ENCODE assay signal across 14 cellular contexts in the genomic region with DNA sequence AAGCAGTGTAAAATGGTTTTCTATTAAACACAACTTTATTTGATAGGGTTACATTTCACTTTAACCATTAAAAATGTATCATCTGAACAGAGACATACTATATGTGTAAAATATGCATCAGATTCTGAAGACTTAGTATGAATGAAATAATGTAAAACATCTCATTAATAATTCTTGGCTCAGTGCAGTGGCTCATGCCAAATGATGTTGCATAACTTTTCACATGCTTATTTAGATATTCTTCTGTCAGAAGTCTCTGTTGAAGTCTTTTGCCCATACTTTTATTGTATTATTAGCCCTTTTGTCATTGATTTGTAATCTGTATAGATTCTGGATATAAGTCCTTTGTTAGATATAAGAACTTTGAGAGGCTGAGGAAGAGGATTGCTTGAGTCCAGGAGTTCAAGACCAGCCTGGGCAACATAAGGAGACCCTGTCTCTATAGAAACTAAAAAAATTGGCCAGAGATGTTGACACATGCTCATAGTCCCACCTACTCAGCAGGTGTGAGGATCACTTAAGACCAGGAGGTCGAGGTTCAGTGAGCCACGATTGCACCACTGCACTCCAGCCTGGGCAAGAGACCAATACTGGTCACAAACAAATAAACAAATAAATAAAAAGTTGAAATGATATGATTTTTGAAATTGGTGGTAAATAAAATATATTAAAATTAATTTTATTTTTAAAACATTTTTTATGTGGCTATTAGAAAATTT.
"Had no signal": no experiment of that assay in that cellular context is flagged by ENCODE, and none has a peak within 500 bp of the region (broad histone marks: within the 10 kb centered on the region; RNA-seq: fewer than 3 reads in every experiment).

No MANE protein-coding gene starts in this region.

- H3K4me3 Mint-ChIP-seq: activated naive CD4-positive, alpha-beta T cell treated with anti-CD3 and anti-CD28 coated beads, Interleukin-2, amount 10 ng/mL, durations not matched to agents 7 days and 5 days; natural killer cell; stimulated activated memory B cell treated with anti-CD40 and anti-IgM and Interleukin-4, amounts not matched to agents 10 μg/mL and 1 μg/mL and 100 μg/mL, for 72 hours had no signal

- H3K36me3 ChIP-seq: cardiac muscle cell, esophagus muscularis mucosa, thyroid gland had no signal

- H3K27me3 ChIP-seq: cardiac muscle cell, esophagus muscularis mucosa, foreskin keratinocyte, thyroid gland had no signal

- H3K27me3 Mint-ChIP-seq: activated naive CD4-positive, alpha-beta T cell treated with anti-CD3 and anti-CD28 coated beads, Interleukin-2, amount 10 ng/mL, durations not matched to agents 7 days and 5 days; stimulated activated memory B cell treated with anti-CD40 and anti-IgM and Interleukin-4, amounts not matched to agents 10 μg/mL and 1 μg/mL and 100 μg/mL, for 72 hours had no signal

- FAIRE-seq: urothelium cell line had no signal

- H3K4me1 Mint-ChIP-seq: activated naive CD4-positive, alpha-beta T cell treated with anti-CD3 and anti-CD28 coated beads, Interleukin-2, amount 10 ng/mL, durations not matched to agents 7 days and 5 days; natural killer cell; stimulated activated memory B cell treated with anti-CD40 and anti-IgM and Interleukin-4, amounts not matched to agents 10 μg/mL and 1 μg/mL and 100 μg/mL, for 72 hours had no signal

- H3K4me1 ChIP-seq: foreskin keratinocyte, thyroid gland had no signal

- H3K9me3 Mint-ChIP-seq: natural killer cell had no signal

- DNase-seq: activated CD4-positive, CD25-positive, alpha-beta regulatory T cell; activated naive CD4-positive, alpha-beta T cell treated with anti-CD3 and anti-CD28 coated beads, Interleukin-2, amount 10 ng/mL, durations not matched to agents 7 days and 5 days; activated T-cell treated with anti-CD3 and anti-CD28 coated beads, Interleukin-2, amount 50 U/mL, for 1 hour; foreskin keratinocyte; kidney glomerular epithelial cell; mesendoderm; natural killer cell; retina; stimulated activated CD4-positive, alpha-beta T cell treated with anti-CD3 and anti-CD28 coated beads, Interleukin-2, amount 100 ng/mL, for 48 hours; thyroid gland had no signal

- H3K36me3 Mint-ChIP-seq: activated naive CD4-positive, alpha-beta T cell treated with anti-CD3 and anti-CD28 coated beads, Interleukin-2, amount 10 ng/mL, durations not matched to agents 7 days and 5 days; natural killer cell; stimulated activated memory B cell treated with anti-CD40 and anti-IgM and Interleukin-4, amounts not matched to agents 10 μg/mL and 1 μg/mL and 100 μg/mL, for 72 hours had no signal

- H3K9me3 ChIP-seq: thyroid gland had no signal

- H3K4me3 ChIP-seq: cardiac muscle cell, esophagus muscularis mucosa, thyroid gland had no signal

- ATAC-seq: foreskin keratinocyte; natural killer cell; stimulated activated memory B cell treated with anti-CD40 and anti-IgM and Interleukin-4, amounts not matched to agents 10 μg/mL and 1 μg/mL and 100 μg/mL, for 72 hours had no signal

- H3K27ac Mint-ChIP-seq: activated naive CD4-positive, alpha-beta T cell treated with anti-CD3 and anti-CD28 coated beads, Interleukin-2, amount 10 ng/mL, durations not matched to agents 7 days and 5 days; natural killer cell; stimulated activated memory B cell treated with anti-CD40 and anti-IgM and Interleukin-4, amounts not matched to agents 10 μg/mL and 1 μg/mL and 100 μg/mL, for 72 hours had no signal

- H3K27ac ChIP-seq: cardiac muscle cell, esophagus muscularis mucosa, foreskin keratinocyte, thyroid gland had no signal
